In genomic region chr9:126411225-126411947, GRCh38 we compare ENCODE assay signal across 8 cellular contexts.
DNase-seq lines count a peak whose midpoint lies in the region; ATAC-seq, FAIRE-seq and TF ChIP-seq lines count a peak whose summit lies in the region.

No MANE protein-coding gene starts in this region.

- H2AFZ ChIP-seq in osteoblast (ENCODE audit: low read length) (peak overlapping the region; percentile 6), Karpas-422 (ENCODE audit: low read length) (no peak overlapping the region)

- H3K79me2 ChIP-seq in osteoblast (ENCODE audit: insufficient read depth, low read length) (no peaks in the 10 kb centered on the region), Karpas-422 (ENCODE audit: low read length) (no peaks in the 10 kb centered on the region)

- TF ChIP-seq CTCF in osteoblast (IDR thresholded peaks at IDR 0.05; ENCODE audit: extremely low read depth, low read depth, low read length), result no peak

- no peaks in the 10 kb centered on the region for H3K9me2 ChIP-seq in Karpas-422 (replicated peaks; ENCODE audit: insufficient read depth, low read length)

- H3K4me2 ChIP-seq in osteoblast (ENCODE audit: insufficient read depth, low read length), result peak overlapping the region; percentile 90
- H3K4me2 ChIP-seq in Karpas-422 (ENCODE audit: low read depth, low read length, poor library complexity, severe bottlenecking), result no peak overlapping the region

- H4K20me1 ChIP-seq in osteoblast (ENCODE audit: insufficient read depth, low read length), result no peaks in the 10 kb centered on the region
- no peaks in the 10 kb centered on the region for H4K20me1 ChIP-seq in Karpas-422 (ENCODE audit: insufficient read depth, low read depth, low read length)

- H3K4me1 ChIP-seq in osteoblast (ENCODE audit: insufficient read depth, low read length) (peaks cover 18% of the 10 kb centered on the region), Karpas-422 (ENCODE audit: low read length) (no peaks in the 10 kb centered on the region)

- H3K27me3 ChIP-seq in osteoblast (ENCODE audit: insufficient read depth, low read length), result no peaks in the 10 kb centered on the region
- no peaks in the 10 kb centered on the region for H3K27me3 ChIP-seq in Karpas-422 (ENCODE audit: low read length)

- H3K9ac ChIP-seq in SK-N-MC (ENCODE audit: insufficient read length) (no peak overlapping the region), Karpas-422 (ENCODE audit: low read length) (no peak overlapping the region)

- FAIRE-seq in urothelium cell line (lab: Jason Lieb, UNC), result no peak

- DNase-seq in activated CD4-positive, alpha-beta T cell treated with anti-CD3 and anti-CD28 coated beads for 4 hours, result peak; percentile 9 to 15
- DNase-seq in activated CD4-positive, alpha-beta T cell treated with anti-CD3 and anti-CD28 coated beads for 1 hour, result no peak
- DNase-seq in SK-N-MC (ENCODE audit: low read depth, low spot score) (peak; percentile 3), osteoblast (ENCODE audit: insufficient read length, low spot score, missing footprints) (peak; percentile 77), urothelium cell line (ENCODE audit: low spot score) (no peak), left ventricle myocardium superior (no peak), Karpas-422 (no peak)

- intact Hi-C loops in left ventricle myocardium superior (cut with micrococcal nuclease), result no loop called here

- H3K27ac ChIP-seq in SK-N-MC, result 0 out of 2 replicates have a peak overlapping the region, but pooled peaks have one; percentile 48
- peak overlapping the region; percentile 77 for H3K27ac ChIP-seq in osteoblast (ENCODE audit: low read depth, low read length)
- no peak overlapping the region for H3K27ac ChIP-seq in Karpas-422 (ENCODE audit: low read length)

- H3K36me3 ChIP-seq in SK-N-MC (ENCODE audit: insufficient read depth, low read length) (no peaks in the 10 kb centered on the region), osteoblast (ENCODE audit: insufficient read depth, low read length) (no peaks in the 10 kb centered on the region), Karpas-422 (ENCODE audit: insufficient read depth, low read length) (no peaks in the 10 kb centered on the region)

- ATAC-seq in HG02870 (IDR thresholded peaks at IDR 0.05; ENCODE audit: unreplicated experiment) (peak; percentile 53), left ventricle myocardium superior (no peak)

- H3K9me3 ChIP-seq in SK-N-MC (ENCODE audit: low read depth, low read length) (no peaks in the 10 kb centered on the region), osteoblast (ENCODE audit: low read depth, low read length) (no peaks in the 10 kb centered on the region), Karpas-422 (ENCODE audit: low read length) (no peaks in the 10 kb centered on the region)

- H3K4me3 ChIP-seq in SK-N-MC (no peak overlapping the region), osteoblast (ENCODE audit: insufficient read depth, low read length) (peak overlapping the region; percentile 66), Karpas-422 (ENCODE audit: low read length) (no peak overlapping the region)

Comparison
In these comparisons a context has a peak if more than half of its experiments do, and no peak if none do; other contexts are left out.
1. DNase-seq: peak in activated CD4-positive, alpha-beta T cell treated with anti-CD3 and anti-CD28 coated beads for 4 hours (2 of 2), SK-N-MC (single experiment) and osteoblast (single experiment); none in activated CD4-positive, alpha-beta T cell treated with anti-CD3 and anti-CD28 coated beads for 1 hour (single experiment), urothelium cell line (single experiment), left ventricle myocardium superior (single experiment) and Karpas-422 (single experiment).